In genomic region chr12:22410497-22410896, GRCh38 we compare ENCODE assay signal across 14 cellular contexts.
DNase-seq lines count a peak whose midpoint lies in the region; ATAC-seq, FAIRE-seq and TF ChIP-seq lines count a peak whose summit lies in the region.
"Had no signal": no experiment of that assay in that cellular context is flagged by ENCODE, and none has a peak within 500 bp of the region (broad histone marks: within the 10 kb centered on the region; RNA-seq: fewer than 3 reads in every experiment).

No MANE protein-coding gene starts in this region.

- H3K27me3 Mint-ChIP-seq in CD4-positive, alpha-beta memory T cell: no peaks in the 10 kb centered on the region
- no peaks in the 10 kb centered on the region for H3K27me3 Mint-ChIP-seq in natural killer cell treated with Interleukin-12 subunit alpha and Interleukin-12 subunit beta and Interleukin-15 and Interleukin-18, amount 100 ng/mL, for 72 hours

- peak overlapping the region; percentile 13 to 51 for H3K4me3 ChIP-seq in CD4-positive, alpha-beta memory T cell (ENCODE audit: low read length in 2 of 2)
- no peak overlapping the region for H3K4me3 ChIP-seq in bronchial epithelial cell (ENCODE audit: low read depth, low read length)
- H3K4me3 ChIP-seq: SJSA1 had no signal

- CTCF ChIA-PET in CD4-positive, alpha-beta memory T cell (lab: Charles Lee; ENCODE audit: partially characterized antibody): interaction anchor here (0.8 to 6.1 kb wide), 8 partner anchors 14 to 309 kb away, joined by 3 to 42 read pairs (median 3); no protein-coding TSS in a partner anchor

- POLR2A ChIA-PET in CD4-positive, alpha-beta memory T cell (lab: Charles Lee; ENCODE audit: partially characterized antibody): interaction anchor here (1.0 to 8.2 kb wide), 8 partner anchors 12 to 134 kb away, joined by 3 to 133 read pairs (median 9); partner anchors contain the start of genes C2CD5 and ST8SIA1

- no peaks in the 10 kb centered on the region for H3K27me3 ChIP-seq in CD4-positive, alpha-beta memory T cell (ENCODE audit: insufficient read depth, low read length)
- H3K27me3 ChIP-seq in bronchial epithelial cell (ENCODE audit: control insufficient read depth, insufficient read depth, low read length): no peaks in the 10 kb centered on the region
- H3K27me3 ChIP-seq: SJSA1 had no signal

- H3K4me1 Mint-ChIP-seq in CD4-positive, alpha-beta memory T cell: peaks cover 30 to 48% (median 43%) of the 10 kb centered on the region in 4 donors
- peaks cover 26 to 31% of the 10 kb centered on the region in 2 donors for H3K4me1 Mint-ChIP-seq in natural killer cell treated with Interleukin-12 subunit alpha and Interleukin-12 subunit beta and Interleukin-15 and Interleukin-18, amount 100 ng/mL, for 72 hours (ENCODE audit: low read depth in 2 of 2)

- intact Hi-C loops in CD4-positive, alpha-beta memory T cell (cut with micrococcal nuclease): no loop called here

- no peaks in the 10 kb centered on the region for H3K9me3 ChIP-seq in CD4-positive, alpha-beta memory T cell (ENCODE audit: control insufficient read depth in 1 of 2, low read length in 2 of 2)
- H3K9me3 ChIP-seq: SJSA1 had no signal

- no peak for TF ChIP-seq CTCF in bronchial epithelial cell (IDR thresholded peaks at IDR 0.05; ENCODE audit: insufficient read depth, low read length, severe bottlenecking)

- peak in 1 of 2 donors; percentile 60 for ATAC-seq in natural killer cell treated with Interleukin-12 subunit alpha and Interleukin-12 subunit beta and Interleukin-15 and Interleukin-18, amount 100 ng/mL, for 72 hours

- H3K9me3 Mint-ChIP-seq in CD4-positive, alpha-beta memory T cell: no peaks in the 10 kb centered on the region
- H3K9me3 Mint-ChIP-seq in natural killer cell treated with Interleukin-12 subunit alpha and Interleukin-12 subunit beta and Interleukin-15 and Interleukin-18, amount 100 ng/mL, for 72 hours: no peaks in the 10 kb centered on the region

- H3K36me3 ChIP-seq in CD4-positive, alpha-beta memory T cell (ENCODE audit: insufficient read depth, low read length): no peaks in the 10 kb centered on the region
- no peaks in the 10 kb centered on the region for H3K36me3 ChIP-seq in bronchial epithelial cell (ENCODE audit: control insufficient read depth, insufficient read depth, low read length)
- H3K36me3 ChIP-seq: SJSA1, WERI-Rb-1 had no signal

- peak overlapping the region; percentile 62 for H3K27ac ChIP-seq in CD4-positive, alpha-beta memory T cell (ENCODE audit: low read depth, low read length)
- H3K27ac ChIP-seq: SJSA1, WERI-Rb-1 had no signal

- DNase-seq in CD4-positive, alpha-beta memory T cell: no peak
- DNase-seq in HPDE6-E6E7 (ENCODE audit: extremely low spot score): peak; percentile 88
- DNase-seq in bronchial epithelial cell (ENCODE audit: low read depth): peak; percentile 99
- DNase-seq in natural killer cell treated with Interleukin-12 subunit alpha and Interleukin-12 subunit beta and Interleukin-15 and Interleukin-18, amount 100 ng/mL, for 72 hours (ENCODE audit: low spot score): no peak
- DNase-seq in NCI-H1436 (lab: John Stamatoyannopoulos, UW): no peak
- DNase-seq in hepatic stellate cell (ENCODE audit: low spot score): no peak
- no peak for DNase-seq in KG1 (lab: John Stamatoyannopoulos, UW)
- DNase-seq in GM19240 (ENCODE audit: insufficient read length, low spot score): no peak
- DNase-seq: anterior cingulate cortex; NCI-H2081 treated with DMSO at 0.1 percent for 48 hours; NK-92 treated with Interleukin-12 subunit alpha and Interleukin-12 subunit beta, amount 100 ng/mL, for 24 hours; WERI-Rb-1 had no signal

- peaks cover 68% of the 10 kb centered on the region for H3K4me1 ChIP-seq in CD4-positive, alpha-beta memory T cell (ENCODE audit: insufficient read depth, low read length)
- H3K4me1 ChIP-seq: SJSA1 had no signal

- FAIRE-seq in bronchial epithelial cell (lab: Jason Lieb, UNC): peak; percentile 62
- FAIRE-seq: GM19239 had no signal

- peak overlapping the region; percentile 78 to 96 (median 94) for H3K27ac Mint-ChIP-seq in CD4-positive, alpha-beta memory T cell
- peak overlapping the region in 1 of 2 donors; percentile 88 for H3K27ac Mint-ChIP-seq in natural killer cell treated with Interleukin-12 subunit alpha and Interleukin-12 subunit beta and Interleukin-15 and Interleukin-18, amount 100 ng/mL, for 72 hours

- H3K4me3 Mint-ChIP-seq in CD4-positive, alpha-beta memory T cell: peak overlapping the region; percentile 75 to 92 (median 86)
- peak overlapping the region; percentile 84 for H3K4me3 Mint-ChIP-seq in natural killer cell treated with Interleukin-12 subunit alpha and Interleukin-12 subunit beta and Interleukin-15 and Interleukin-18, amount 100 ng/mL, for 72 hours

- peaks cover 0 to 3% of the 10 kb centered on the region in 2 donors for H3K36me3 Mint-ChIP-seq in CD4-positive, alpha-beta memory T cell
- no peaks in the 10 kb centered on the region for H3K36me3 Mint-ChIP-seq in natural killer cell treated with Interleukin-12 subunit alpha and Interleukin-12 subunit beta and Interleukin-15 and Interleukin-18, amount 100 ng/mL, for 72 hours

Comparison
In these comparisons a context has a peak if more than half of its experiments do, and no peak if none do; other contexts are left out.
1. DNase-seq: peak in HPDE6-E6E7 (single experiment) and bronchial epithelial cell (single experiment); none in CD4-positive, alpha-beta memory T cell (0 of 5), natural killer cell treated with Interleukin-12 subunit alpha and Interleukin-12 subunit beta and Interleukin-15 and Interleukin-18, amount 100 ng/mL, for 72 hours (single experiment), NCI-H1436 (single experiment), hepatic stellate cell (single experiment), KG1 (single experiment) and GM19240 (single experiment).